9 cellular contexts compared by ENCODE assay signal in genomic region chr19:56141416-56141992, GRCh38. TPM values are rescaled to one million over a fixed set of nuclear protein-coding genes. Genes with fewer than 3 reads are reported as not detected.
DNase-seq lines count a peak whose midpoint lies in the region; ATAC-seq and TF ChIP-seq lines count a peak whose summit lies in the region.
"Had no signal": no experiment of that assay in that cellular context is flagged by ENCODE, and none has a peak within 500 bp of the region (broad histone marks: within the 10 kb centered on the region; RNA-seq: fewer than 3 reads in every experiment).

No MANE protein-coding gene starts in this region.

- H3K9me3 ChIP-seq in gastroesophageal sphincter, result no peaks in the 10 kb centered on the region
- no peaks in the 10 kb centered on the region for H3K9me3 ChIP-seq in smooth muscle cell (replicated peaks; ENCODE audit: low read depth)

- H3K4me2 ChIP-seq in smooth muscle cell, result peak overlapping the region; percentile 91

- H3F3A ChIP-seq in smooth muscle cell (ENCODE audit: low read depth), result peaks cover 7% of the 10 kb centered on the region

- no peak for TF ChIP-seq POLR2A in gastroesophageal sphincter (IDR thresholded peaks at IDR 0.05)

- POLR2A ChIA-PET in AG04449 (lab: Yijun Ruan, JAX), result interaction anchor here (1.5 kb wide), 1 partner anchor 20 kb away, joined by 11 read pairs; the partner anchor contains the start of gene ZNF787
- POLR2A ChIA-PET in GM10248 (lab: Yijun Ruan, JAX), result interaction anchor here (1.2 kb wide), 1 partner anchor 464 kb away, joined by 7 read pairs; no protein-coding TSS in a partner anchor

- H3K27ac ChIP-seq in HL-60 (replicated peaks), result no peak overlapping the region
- H3K27ac ChIP-seq in gastroesophageal sphincter, result peak overlapping the region; percentile 59 to 98 (median 92)
- no peak overlapping the region for H3K27ac ChIP-seq in smooth muscle cell (ENCODE audit: low read depth)

- H3K4me1 ChIP-seq in gastroesophageal sphincter (peaks cover 0 to 68% (median 7%) of the 10 kb centered on the region in 3 donors), smooth muscle cell (ENCODE audit: low read depth) (peaks cover 16% of the 10 kb centered on the region)

- no peak for TF ChIP-seq EP300 in gastroesophageal sphincter (IDR thresholded peaks at IDR 0.05)

- H3K9ac ChIP-seq in smooth muscle cell (ENCODE audit: low read depth), result peak overlapping the region; percentile 51

- peaks cover 45% of the 10 kb centered on the region for H3K79me2 ChIP-seq in smooth muscle cell (ENCODE audit: low read depth)

- in situ Hi-C loops in KBM-7 (cut with MboI; ENCODE audit: low pct_unique_long_range_greater_than_20kb, low sequenced_read_pairs), result no loop called here

- H3K4me3 ChIP-seq in AG04449 (ENCODE audit: low read depth, low read length) (peak overlapping the region; percentile 66), HL-60 (replicated peaks; ENCODE audit: insufficient read depth, low read length) (peak overlapping the region; percentile 84), gastroesophageal sphincter (peak overlapping the region; percentile 66 to 86), smooth muscle cell (peak overlapping the region; percentile 79)

- H3K27me3 ChIP-seq in HL-60 (ENCODE audit: insufficient read depth, poor library complexity, severe bottlenecking) (no peaks in the 10 kb centered on the region), gastroesophageal sphincter (no peaks in the 10 kb centered on the region), smooth muscle cell (ENCODE audit: low read depth) (no peaks in the 10 kb centered on the region)

- WGBS in gastroesophageal sphincter (ENCODE audit: low coverage in 1 of 2), 2 donors, result 0 to 1% methylated on average over 7 to 15 of the region's 26 CpGs
- WGBS in smooth muscle cell (ENCODE audit: low lambda C conversion rate), result 40% methylated on average over 12 of the region's 26 CpGs

- ATAC-seq in gastroesophageal sphincter, result no peak
- ATAC-seq in GM18520 (IDR thresholded peaks at IDR 0.05; ENCODE audit: unreplicated experiment), result no peak

- no peak for TF ChIP-seq CTCF in AG04449 (IDR thresholded peaks at IDR 0.05; ENCODE audit: insufficient read depth, low read length, missing control alignments)
- no peak for TF ChIP-seq CTCF in HL-60 (IDR thresholded peaks at IDR 0.05; ENCODE audit: insufficient read depth, low read length)
- no peak for TF ChIP-seq CTCF in gastroesophageal sphincter (IDR thresholded peaks at IDR 0.05)
- TF ChIP-seq CTCF in smooth muscle cell (IDR thresholded peaks at IDR 0.05; ENCODE audit: borderline replicate concordance, insufficient read depth, poor library complexity, severe bottlenecking), result no peak
- TF ChIP-seq CTCF in GM10248 (IDR thresholded peaks at IDR 0.05; ENCODE audit: control extremely low read depth, extremely low read depth, low read depth, missing control alignments), result no peak

- DNase-seq in AG04449 (ENCODE audit: low read depth, low spot score) (no peak), HL-60 (ENCODE audit: low read depth in 1 of 2, low spot score in 1 of 2) (no peak), smooth muscle cell (lab: John Stamatoyannopoulos, UW; ENCODE audit: unreplicated experiment) (no peak), GM10248 (ENCODE audit: extremely low spot score) (no peak), KBM-7 (no peak)
- DNase-seq in activated T-cell treated with anti-CD3 and anti-CD28 coated beads, Interleukin-2, amount 50 U/mL, for 48 hours, result peak; percentile 41 to 50

- H4K20me1 ChIP-seq in smooth muscle cell (ENCODE audit: low read depth), result peaks cover 29% of the 10 kb centered on the region

- H3K36me3 ChIP-seq in gastroesophageal sphincter (peaks cover 0 to 12% of the 10 kb centered on the region in 2 donors), smooth muscle cell (ENCODE audit: low read depth) (no peaks in the 10 kb centered on the region)

- peak overlapping the region; percentile 19 for H2AFZ ChIP-seq in smooth muscle cell (ENCODE audit: low read depth)

- CTCF ChIA-PET in AG04449 (lab: Yijun Ruan, JAX) (interaction anchor here (0.5 to 2.0 kb wide), 3 partner anchors 11 to 251 kb away, joined by 3 to 8 read pairs (median 4); no protein-coding TSS in a partner anchor), GM10248 (lab: Yijun Ruan, JAX) (interaction anchor here (2.1 kb wide), 1 partner anchor 487 kb away, joined by 5 read pairs; no protein-coding TSS in a partner anchor)

RNA-seq across cellular contexts. Expression of gene ZNF444, which starts 0.4 kb away (rescaled TPM):
- total RNA-seq in gastroesophageal sphincter (10 to 100 TPM; 36.2 to 57.9 (median 41.3) TPM), smooth muscle cell (10.8 and 20.0 TPM in 2 replicates)
- 40.6 and 55.5 TPM in 2 replicates for polyA plus RNA-seq in smooth muscle cell

RNA-seq across cellular contexts. Expression of gene ZNF787, which starts 20.4 kb away (rescaled TPM):
- total RNA-seq in gastroesophageal sphincter (10 to 100 TPM; 18.6 to 31.8 (median 19.7) TPM), smooth muscle cell (7.4 and 10.0 TPM in 2 replicates)
- polyA plus RNA-seq in smooth muscle cell, result 20.3 and 22.8 TPM in 2 replicates

RNA-seq across cellular contexts. Expression of gene GALP, which starts 34.3 kb away (rescaled TPM):
- total RNA-seq in gastroesophageal sphincter (not detected), smooth muscle cell (not detected in 2 replicates)
- not detected in 2 replicates for polyA plus RNA-seq in smooth muscle cell
- total RNA-seq: myocyte had no signal

RNA-seq across cellular contexts. Expression of gene ZSCAN5B, which starts 56.1 kb away (rescaled TPM):
- total RNA-seq in gastroesophageal sphincter, result not detected
- not detected in 2 replicates for total RNA-seq in smooth muscle cell
- 0.19 TPM in 1 of 2 replicates, not detected in the other for polyA plus RNA-seq in smooth muscle cell
- total RNA-seq: myocyte had no signal

Comparison
In these comparisons a context has a peak if more than half of its experiments do, and no peak if none do; other contexts are left out.
1. DNase-seq: peak in activated T-cell treated with anti-CD3 and anti-CD28 coated beads, Interleukin-2, amount 50 U/mL, for 48 hours (2 of 2); none in AG04449 (single experiment), HL-60 (0 of 2), smooth muscle cell (single experiment), GM10248 (single experiment) and KBM-7 (single experiment).
2. H3K27ac ChIP-seq: peak in gastroesophageal sphincter (4 of 4); none in HL-60 (single experiment) and smooth muscle cell (single experiment).
3. Peak in every context shown above with its lines, with median percentiles within 50 percentile points of each other: H3K4me3 ChIP-seq.